22 cellular contexts compared by ENCODE assay signal in the genomic region with DNA sequence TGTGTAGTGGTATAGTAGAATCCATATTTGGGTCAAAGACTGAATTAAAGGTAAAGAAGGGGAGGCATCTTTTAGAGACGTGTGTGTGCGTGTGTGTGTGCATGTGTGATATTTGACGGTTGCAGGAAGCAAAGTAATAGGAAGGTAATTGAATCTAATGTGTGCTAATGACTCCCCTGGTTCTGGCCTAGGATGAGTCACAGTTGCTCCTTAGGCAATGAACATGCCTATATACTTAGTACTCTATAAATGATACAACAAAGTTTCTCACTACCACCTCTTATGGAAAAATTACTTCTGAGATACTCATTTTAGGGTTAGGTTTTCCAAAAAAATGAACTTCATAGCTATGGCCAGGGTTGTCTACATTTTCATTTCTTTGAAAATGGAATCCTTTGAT.
DNase-seq lines count a peak whose midpoint lies in the region; ATAC-seq and TF ChIP-seq lines count a peak whose summit lies in the region.
"Had no signal": no experiment of that assay in that cellular context is flagged by ENCODE, and none has a peak within 500 bp of the region (broad histone marks: within the 10 kb centered on the region; RNA-seq: fewer than 3 reads in every experiment).

No MANE protein-coding gene starts in this region.

- in situ Hi-C loops in mammary epithelial cell (cut with MboI; ENCODE audit: low sequenced_read_pairs in 2 of 2), result no loop called here

- intact Hi-C loops in mammary epithelial cell (cut with micrococcal nuclease) (no loop called here), sciatic nerve (cut with DNase I) (no loop called here), left ventricle myocardium superior (cut with micrococcal nuclease) (no loop called here)

- TF ChIP-seq CTCF in mammary epithelial cell (conservative IDR thresholded peaks at IDR 0.05 in 1 of 2, IDR thresholded peaks at IDR 0.05 in 1 of 2; ENCODE audit: extremely low read depth in 1 of 2, insufficient read depth in 1 of 2, low read depth in 1 of 2, low read length in 2 of 2) (no peak), foreskin keratinocyte (conservative IDR thresholded peaks at IDR 0.05) (no peak)

- no peaks in the 10 kb centered on the region for H3K36me3 ChIP-seq in mammary epithelial cell (ENCODE audit: insufficient read depth, low read length)
- H3K36me3 ChIP-seq: gastrocnemius medialis, WERI-Rb-1 had no signal

- H3K79me2 ChIP-seq in mammary epithelial cell (ENCODE audit: insufficient read depth, low read length), result no peaks in the 10 kb centered on the region

- H3K4me3 ChIP-seq in mammary epithelial cell (replicated peaks in 1 of 3; ENCODE audit: insufficient read depth in 1 of 3, low read depth in 2 of 3, low read length in 3 of 3), result no peak overlapping the region
- H3K4me3 ChIP-seq: A549, gastrocnemius medialis had no signal

- no peak overlapping the region for H3K9ac ChIP-seq in mammary epithelial cell (ENCODE audit: insufficient read depth, low read length)

- 80% methylated on average over 3 of the region's 3 CpGs for WGBS in mammary epithelial cell (ENCODE audit: low coverage, missing lambda C conversion rate)

- no peak overlapping the region for H3K27ac ChIP-seq in mammary epithelial cell (ENCODE audit: insufficient read depth, low read depth, low read length)
- H3K27ac ChIP-seq in foreskin keratinocyte, result no peak overlapping the region
- H3K27ac ChIP-seq: A549, gastrocnemius medialis, WERI-Rb-1 had no signal

- CTCF ChIA-PET in mammary epithelial cell (lab: Charles Lee; ENCODE audit: low non-redundant PET), result no interaction called here

- BruUV-seq in mammary epithelial cell (replicated peaks; lab: Mats Ljungman, UMichigan), result no TSS peak

- no peak overlapping the region for H3K4me2 ChIP-seq in mammary epithelial cell (ENCODE audit: insufficient read depth, low read depth, low read length)
- H3K4me2 ChIP-seq: A549 had no signal

- peak; percentile 97 for ATAC-seq in foreskin keratinocyte
- no peak for ATAC-seq in sciatic nerve
- no peak for ATAC-seq in left ventricle myocardium superior
- ATAC-seq: A549, gastrocnemius medialis had no signal

- H3K9me3 ChIP-seq in mammary epithelial cell (replicated peaks; ENCODE audit: insufficient read depth, low read length), result no peaks in the 10 kb centered on the region
- H3K9me3 ChIP-seq: A549, gastrocnemius medialis had no signal

- no peaks in the 10 kb centered on the region for H3K27me3 ChIP-seq in mammary epithelial cell (ENCODE audit: insufficient read depth, low read length)
- H3K27me3 ChIP-seq in foreskin keratinocyte, result no peaks in the 10 kb centered on the region
- H3K27me3 ChIP-seq: gastrocnemius medialis had no signal

- dilution Hi-C loops in mammary epithelial cell (cut with HindIII; ENCODE audit: low sequenced_read_pairs), result no loop called here

- H3K4me1 ChIP-seq in mammary epithelial cell (ENCODE audit: insufficient read depth, low read length) (peaks cover 8% of the 10 kb centered on the region), foreskin keratinocyte (peaks cover 4% of the 10 kb centered on the region)
- H3K4me1 ChIP-seq: A549, gastrocnemius medialis had no signal

- no peak overlapping the region for H2AFZ ChIP-seq in mammary epithelial cell (ENCODE audit: low read depth, low read length)

- peak; percentile 21 for DNase-seq in AG08395 (ENCODE audit: low spot score)
- peak; percentile 40 for DNase-seq in HT1080 (ENCODE audit: low read depth)
- peak; percentile 51 for DNase-seq in mammary epithelial cell
- DNase-seq in foreskin keratinocyte, result peak; percentile 68 to 84
- no peak for DNase-seq in sciatic nerve (ENCODE audit: low spot score)
- no peak for DNase-seq in NCI-H748 (lab: John Stamatoyannopoulos, UW; ENCODE audit: unreplicated experiment)
- DNase-seq in GM19240 (ENCODE audit: insufficient read length, low spot score), result no peak
- no peak for DNase-seq in left ventricle myocardium superior
- DNase-seq: activated CD4-positive, alpha-beta memory T cell treated with anti-CD3 and anti-CD28 coated beads for 36 hours; activated gamma-delta T cell treated with Interleukin-2 at 50 U/mL for 16 hours; activated T-cell treated with anti-CD3 and anti-CD28 coated beads for 4 hours; anterior cingulate cortex; CD4-positive, alpha-beta memory T cell; effector memory CD4-positive, alpha-beta T cell; gastrocnemius medialis; HFFc6; Karpas-422; NCI-H1105; NCI-H2107; NCI-H526; WERI-Rb-1 had no signal

- H4K20me1 ChIP-seq in mammary epithelial cell (ENCODE audit: insufficient read depth, low read length), result no peaks in the 10 kb centered on the region

Comparison
In these comparisons a context has a peak if more than half of its experiments do, and no peak if none do; other contexts are left out.
1. DNase-seq: peak in AG08395 (single experiment), HT1080 (single experiment), mammary epithelial cell (single experiment) and foreskin keratinocyte (2 of 2); none in sciatic nerve (single experiment), NCI-H748 (single experiment), GM19240 (single experiment) and left ventricle myocardium superior (single experiment).